10 cellular contexts compared by ENCODE assay signal in the genomic region with DNA sequence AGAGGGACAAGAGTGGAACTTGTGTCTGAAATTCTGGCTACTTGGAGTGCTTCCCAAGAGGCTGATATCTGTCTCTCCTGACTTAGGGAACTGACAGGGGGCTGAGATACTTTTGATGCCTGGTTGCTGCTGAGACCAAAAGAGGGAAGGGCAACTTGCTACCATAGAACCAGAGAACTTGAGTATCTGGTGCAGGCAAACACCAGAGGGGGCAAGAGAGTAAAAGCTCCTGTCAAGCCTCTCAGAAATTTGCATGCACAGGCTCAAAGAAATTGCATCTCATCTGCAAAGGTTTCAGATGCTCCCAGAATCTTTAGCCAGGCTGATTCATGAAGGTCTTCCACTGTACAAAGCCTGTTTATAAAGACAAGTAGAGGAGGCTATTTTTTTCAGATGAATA.
DNase-seq lines count a peak whose midpoint lies in the region; ATAC-seq and FAIRE-seq lines count a peak whose summit lies in the region.
"Had no signal": no experiment of that assay in that cellular context is flagged by ENCODE, and none has a peak within 500 bp of the region (broad histone marks: within the 10 kb centered on the region; RNA-seq: fewer than 3 reads in every experiment).

No MANE protein-coding gene starts in this region.

- H3K4me1 Mint-ChIP-seq in activated CD4-positive, alpha-beta T cell treated with anti-CD3 and anti-CD28 coated beads, Interleukin-2, amount 10 ng/mL, durations not matched to agents 7 days and 5 days = no peaks in the 10 kb centered on the region
- H3K4me1 Mint-ChIP-seq: CD4-positive, CD25-positive, alpha-beta regulatory T cell; T-helper 17 cell had no signal

- POLR2A ChIA-PET in activated CD4-positive, alpha-beta T cell treated with anti-CD3 and anti-CD28 coated beads, Interleukin-2, amount 10 ng/mL, durations not matched to agents 7 days and 5 days (lab: Charles Lee) = no interaction called here

- CTCF ChIA-PET in activated CD4-positive, alpha-beta T cell treated with anti-CD3 and anti-CD28 coated beads, Interleukin-2, amount 10 ng/mL, durations not matched to agents 7 days and 5 days (lab: Charles Lee) = no interaction called here

- no peak overlapping the region for H3K4me3 Mint-ChIP-seq in activated CD4-positive, alpha-beta T cell treated with anti-CD3 and anti-CD28 coated beads, Interleukin-2, amount 10 ng/mL, durations not matched to agents 7 days and 5 days
- H3K4me3 Mint-ChIP-seq: CD4-positive, CD25-positive, alpha-beta regulatory T cell; T-helper 17 cell had no signal

- peaks cover 10% of the 10 kb centered on the region for H3K9me3 Mint-ChIP-seq in activated CD4-positive, alpha-beta T cell treated with anti-CD3 and anti-CD28 coated beads, Interleukin-2, amount 10 ng/mL, durations not matched to agents 7 days and 5 days

- H3K27ac Mint-ChIP-seq in activated CD4-positive, alpha-beta T cell treated with anti-CD3 and anti-CD28 coated beads, Interleukin-2, amount 10 ng/mL, durations not matched to agents 7 days and 5 days = no peak overlapping the region
- H3K27ac Mint-ChIP-seq: CD4-positive, CD25-positive, alpha-beta regulatory T cell; T-helper 17 cell had no signal

- H3K27me3 Mint-ChIP-seq in activated CD4-positive, alpha-beta T cell treated with anti-CD3 and anti-CD28 coated beads, Interleukin-2, amount 10 ng/mL, durations not matched to agents 7 days and 5 days = no peaks in the 10 kb centered on the region
- H3K27me3 Mint-ChIP-seq: CD4-positive, CD25-positive, alpha-beta regulatory T cell; T-helper 17 cell had no signal

- DNase-seq in SKM-1 treated with dmso at 0.1 percent for 144 hours (lab: John Stamatoyannopoulos, UW; ENCODE audit: unreplicated experiment) = peak; percentile 2
- DNase-seq in SKM-1 (lab: John Stamatoyannopoulos, UW; ENCODE audit: unreplicated experiment) = no peak
- DNase-seq in SK-N-DZ (ENCODE audit: low spot score) = peak; percentile 36
- peak; percentile 32 for DNase-seq in fibroblast of the conjunctiva (ENCODE audit: low read depth)
- DNase-seq in urothelium cell line (ENCODE audit: low spot score) = peak; percentile 11
- DNase-seq in activated CD4-positive, alpha-beta T cell treated with anti-CD3 and anti-CD28 coated beads, Interleukin-2, amount 10 ng/mL, durations not matched to agents 7 days and 5 days = no peak
- no peak for DNase-seq in activated effector memory CD4-positive, alpha-beta T cell treated with Interleukin-2 at 50 U/mL for 16 hours
- DNase-seq: CD4-positive, CD25-positive, alpha-beta regulatory T cell; T-helper 17 cell had no signal

- no peaks in the 10 kb centered on the region for H3K36me3 Mint-ChIP-seq in activated CD4-positive, alpha-beta T cell treated with anti-CD3 and anti-CD28 coated beads, Interleukin-2, amount 10 ng/mL, durations not matched to agents 7 days and 5 days (ENCODE audit: low read depth)
- H3K36me3 Mint-ChIP-seq: CD4-positive, CD25-positive, alpha-beta regulatory T cell had no signal

- no peak for ATAC-seq in GM19328 (IDR thresholded peaks at IDR 0.05; ENCODE audit: unreplicated experiment)
- ATAC-seq: T-helper 17 cell had no signal

- FAIRE-seq in urothelium cell line (lab: Jason Lieb, UNC) = no peak

Comparison
In these comparisons a context has a peak if more than half of its experiments do, and no peak if none do; other contexts are left out.
1. DNase-seq: peak in SKM-1 treated with dmso at 0.1 percent for 144 hours (single experiment), SK-N-DZ (single experiment), fibroblast of the conjunctiva (single experiment) and urothelium cell line (single experiment); none in SKM-1 (single experiment), activated CD4-positive, alpha-beta T cell treated with anti-CD3 and anti-CD28 coated beads, Interleukin-2, amount 10 ng/mL, durations not matched to agents 7 days and 5 days (single experiment) and activated effector memory CD4-positive, alpha-beta T cell treated with Interleukin-2 at 50 U/mL for 16 hours (single experiment).